Comparison of ENCODE assay signal across 10 cellular contexts in genomic region chr11:130022799-130023198, GRCh38.
DNase-seq lines count a peak whose midpoint lies in the region; ATAC-seq and TF ChIP-seq lines count a peak whose summit lies in the region.
"Had no signal": no experiment of that assay in that cellular context is flagged by ENCODE, and none has a peak within 500 bp of the region (broad histone marks: within the 10 kb centered on the region; RNA-seq: fewer than 3 reads in every experiment).

No MANE protein-coding gene starts in this region.

- TF ChIP-seq CTCF in C4-2B (conservative IDR thresholded peaks at IDR 0.05): no peak
- TF ChIP-seq CTCF in choroid plexus epithelial cell (conservative IDR thresholded peaks at IDR 0.05; ENCODE audit: low read depth, low read length): no peak

- H3K27ac ChIP-seq in C4-2B: peak overlapping the region; percentile 92

- ATAC-seq in GM19455 (IDR thresholded peaks at IDR 0.05; ENCODE audit: unreplicated experiment) (peak; percentile 9), HG03159 (IDR thresholded peaks at IDR 0.05; ENCODE audit: unreplicated experiment) (peak; percentile 26)

- DNase-seq in choroid plexus epithelial cell (ENCODE audit: low read depth) (peak; percentile 41), middle frontal gyrus (ENCODE audit: extremely low spot score, low spot score) (no peak), NCI-H187 (lab: John Stamatoyannopoulos, UW) (no peak)
- no peak for DNase-seq in stimulated activated CD4-positive, alpha-beta T cell treated with anti-CD3 and anti-CD28 coated beads, Interleukin-2, amount 100 ng/mL, for 24 hours
- DNase-seq in stimulated activated CD8-positive, alpha-beta memory T cell treated with anti-CD3 and anti-CD28 coated beads, Interleukin-4, amount 100 ng/mL, for 48 hours: no peak
- DNase-seq: activated CD4-positive, alpha-beta T cell treated with anti-CD3 and anti-CD28 coated beads, Interleukin-2, amount 50 U/mL, for 4 hours; NCI-H510A had no signal

- H3K4me3 ChIP-seq in choroid plexus epithelial cell (ENCODE audit: low read depth, low read length): no peak overlapping the region
